Comparison of ENCODE assay signal across 9 cellular contexts in the genomic region with DNA sequence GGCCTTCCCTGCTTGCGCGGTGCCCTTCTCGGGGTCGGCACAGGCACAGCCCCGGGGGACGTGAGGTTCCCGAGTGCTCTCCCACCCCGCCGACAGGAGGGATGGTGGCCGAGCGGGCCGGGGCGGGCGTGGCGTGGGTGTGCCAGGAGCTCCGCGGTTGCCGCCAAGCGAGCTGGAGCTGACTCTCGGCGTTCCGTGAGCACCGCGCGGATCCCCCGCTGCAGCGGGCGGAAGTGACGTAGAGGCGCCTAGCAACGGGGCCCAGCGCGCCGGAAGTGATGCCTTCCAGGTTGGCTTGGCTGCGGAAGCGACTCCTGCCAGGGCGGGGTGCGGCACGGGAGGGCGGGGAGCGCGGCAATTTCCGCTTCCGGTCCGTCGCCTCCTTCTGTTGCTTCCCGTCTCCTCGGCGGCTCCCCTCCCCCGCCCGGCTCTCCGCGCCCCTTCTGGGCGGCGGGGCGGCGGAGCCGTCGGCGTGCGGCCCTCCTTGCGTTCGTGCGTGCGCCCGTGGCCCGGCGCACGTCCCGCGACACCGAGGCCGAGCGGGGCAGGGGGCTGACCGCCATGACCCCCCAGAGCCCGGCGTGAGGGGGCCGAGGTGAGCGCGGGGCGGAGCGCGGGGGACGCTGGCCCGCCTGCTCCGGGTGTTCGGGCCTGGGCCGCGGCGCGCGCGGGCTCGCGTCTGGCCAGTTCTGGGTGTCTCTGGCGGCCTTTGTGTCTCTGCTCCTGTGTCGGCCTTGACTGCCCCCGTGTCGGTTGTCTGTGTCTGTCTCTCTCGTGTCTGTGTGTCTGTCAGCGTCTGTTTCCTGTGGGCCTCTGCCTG. TPM values are rescaled to one million over a fixed set of nuclear protein-coding genes. Genes with fewer than 3 reads are reported as not detected.
DNase-seq lines count a peak whose midpoint lies in the region; ATAC-seq, FAIRE-seq and TF ChIP-seq lines count a peak whose summit lies in the region.
"Had no signal": no experiment of that assay in that cellular context is flagged by ENCODE, and none has a peak within 500 bp of the region (broad histone marks: within the 10 kb centered on the region; RNA-seq: fewer than 3 reads in every experiment).

A gene (plus strand): TSS at position 386 of the 820 bp plus-strand sequence. CDS start 3,402 bp downstream, outside the sequence.

- DNase-seq in AG20443 (ENCODE audit: low spot score) = peak; percentile 99
- DNase-seq in NCI-H510A (lab: John Stamatoyannopoulos, UW) = peak; percentile 95
- peak; percentile 97 for DNase-seq in activated CD4-positive, alpha-beta T cell treated with anti-CD3 and anti-CD28 coated beads for 1 hour
- peak; percentile 27 to 86 for DNase-seq in cerebellar nuclear complex (lab: John Stamatoyannopoulos, UW)
- DNase-seq in kidney = peak; percentile 99
- peak; percentile 91 to 95 for DNase-seq in stimulated activated CD4-positive, alpha-beta T cell treated with anti-CD3 and anti-CD28 coated beads, Interleukin-15, amount 100 ng/mL, for 1 hour (ENCODE audit: low read depth in 1 of 2, low spot score in 1 of 2)

- peaks cover 29 to 44% of the 10 kb centered on the region in 2 donors for H3K4me1 ChIP-seq in kidney (ENCODE audit: control insufficient read depth in 1 of 2, insufficient read depth in 1 of 2, low read depth in 1 of 2, low read length in 2 of 2)

- TF ChIP-seq POLR2A in GM19193 (IDR thresholded peaks at IDR 0.05; ENCODE audit: extremely low read depth, insufficient read depth, insufficient read length) = peak; percentile 68

- no peak for TF ChIP-seq CTCF in kidney (IDR thresholded peaks at IDR 0.05; ENCODE audit: borderline replicate concordance, extremely low read depth, insufficient read depth)

- H3K9ac ChIP-seq in kidney (ENCODE audit: low read length in 2 of 2) = peak within 1 kb of the TSS; percentile 92 to 93

- intact Hi-C loops in kidney (cut with DNase I) = no loop called here

- peak within 1 kb of the TSS; percentile 97 to 98 for H3K4me3 ChIP-seq in kidney (ENCODE audit: low read length in 2 of 2)

- FAIRE-seq in kidney (lab: Jason Lieb, UNC) = no peak
- FAIRE-seq: colon had no signal

- ATAC-seq in HG03432 (IDR thresholded peaks at IDR 0.05; ENCODE audit: unreplicated experiment) = peak; percentile 77

- H3K9me3 ChIP-seq in kidney (ENCODE audit: control insufficient read depth in 1 of 2, low read length in 2 of 2) = no peaks in the 10 kb centered on the region

- peak within 1 kb of the TSS; percentile 63 to 84 for H3K27ac ChIP-seq in kidney (ENCODE audit: low read depth in 2 of 2, low read length in 2 of 2)

- peaks cover 14 to 22% of the 10 kb centered on the region in 2 donors for H3K36me3 ChIP-seq in kidney (ENCODE audit: control insufficient read depth in 1 of 2, insufficient read depth in 2 of 2, low read length in 2 of 2)

RNA-seq across cellular contexts. Expression of the gene that starts here (rescaled TPM):
- 145 TPM for total RNA-seq in kidney
- 138 TPM for polyA plus RNA-seq in kidney (ENCODE audit: insufficient read depth, low read depth, low replicate concordance)

Comparison
In these comparisons a context has a peak if more than half of its experiments do, and no peak if none do; other contexts are left out.
1. Peak in every context shown above with its lines: DNase-seq, ATAC-seq, H3K4me3 ChIP-seq and H3K27ac ChIP-seq.